In the genomic region with DNA sequence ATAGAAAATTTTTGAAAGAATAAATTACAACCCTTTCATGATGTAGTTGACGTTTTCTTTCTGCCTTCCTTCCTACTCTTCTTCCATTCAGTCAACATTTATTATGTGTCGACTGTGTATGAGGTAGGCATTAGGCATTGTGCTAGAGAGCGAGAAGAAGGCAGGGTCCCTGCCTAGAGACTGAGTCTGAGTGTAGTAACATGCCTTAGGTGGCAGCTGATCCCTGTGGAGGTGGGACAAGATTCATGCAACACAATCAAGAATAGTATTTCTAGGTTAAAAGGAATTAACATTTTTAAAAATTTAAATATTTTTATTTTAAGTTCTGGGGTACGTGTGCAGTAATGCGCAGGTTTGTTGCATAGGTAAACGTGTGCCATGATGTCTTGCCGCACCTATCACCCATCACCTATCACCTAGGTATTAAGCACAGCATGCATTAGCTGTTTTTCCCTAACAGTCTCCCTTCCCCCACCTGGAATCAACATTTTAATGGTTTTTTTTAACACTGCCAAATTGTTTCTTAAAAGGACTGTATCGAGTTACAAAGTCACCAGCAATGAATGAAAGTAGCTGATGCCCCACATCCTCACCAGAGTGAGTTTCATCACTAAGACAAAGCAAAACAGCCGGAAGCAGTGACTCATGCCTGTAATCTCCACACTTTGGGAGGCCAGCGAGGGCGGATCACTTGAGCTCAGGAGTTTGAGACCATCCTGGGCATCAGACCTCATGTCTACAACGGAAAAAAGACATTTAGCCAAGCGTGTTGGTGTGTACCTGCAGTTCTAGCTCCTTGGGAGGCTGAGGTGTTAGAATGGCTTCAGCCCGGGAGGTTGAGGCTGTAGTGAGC, we compare ENCODE assay signal across 9 cellular contexts.
DNase-seq lines count a peak whose midpoint lies in the region; ATAC-seq, FAIRE-seq and TF ChIP-seq lines count a peak whose summit lies in the region.
"Had no signal": no experiment of that assay in that cellular context is flagged by ENCODE, and none has a peak within 500 bp of the region (broad histone marks: within the 10 kb centered on the region; RNA-seq: fewer than 3 reads in every experiment).

No MANE protein-coding gene starts in this region.

- no peak overlapping the region for H3K23ac ChIP-seq in mesendoderm (ENCODE audit: low read length)

- H3K4me2 ChIP-seq in mesendoderm (ENCODE audit: low read length), result no peak overlapping the region

- peaks cover 30% of the 10 kb centered on the region for H3K79me2 ChIP-seq in mesendoderm (ENCODE audit: control insufficient read depth, insufficient read depth, low read length)

- H4K8ac ChIP-seq in mesendoderm (ENCODE audit: low read depth, low read length), result no peak overlapping the region

- H3K4ac ChIP-seq in mesendoderm (ENCODE audit: low read depth, low read length), result no peak overlapping the region

- no peak for DNase-seq in natural killer cell treated with Interleukin-12 subunit alpha and Interleukin-12 subunit beta and Interleukin-15 and Interleukin-18, amount 100 ng/mL, for 72 hours (ENCODE audit: low spot score)
- DNase-seq in natural killer cell (no peak), OCI-M1 (lab: John Stamatoyannopoulos, UW) (peak; percentile 63), bronchial epithelial cell (ENCODE audit: low read depth) (peak; percentile 87), mesendoderm (peak; percentile 100), GM10248 (ENCODE audit: extremely low spot score) (no peak)
- DNase-seq: activated naive CD8-positive, alpha-beta T cell treated with anti-CD3 and anti-CD28 coated beads, Interleukin-2, amount 10 ng/mL, durations not matched to agents 7 days and 5 days had no signal

- peak overlapping the region; percentile 18 for H3K27ac ChIP-seq in mesendoderm (ENCODE audit: low read depth, low read length)

- TF ChIP-seq CTCF in natural killer cell (IDR thresholded peaks at IDR 0.05), result no peak
- TF ChIP-seq CTCF in bronchial epithelial cell (IDR thresholded peaks at IDR 0.05; ENCODE audit: insufficient read depth, low read length, severe bottlenecking), result no peak
- TF ChIP-seq CTCF in GM10248 (IDR thresholded peaks at IDR 0.05; ENCODE audit: control extremely low read depth, extremely low read depth, low read depth, missing control alignments), result no peak

- POLR2A ChIA-PET in GM10248 (lab: Yijun Ruan, JAX), result no interaction called here

- no peaks in the 10 kb centered on the region for H3K9me3 Mint-ChIP-seq in natural killer cell treated with Interleukin-12 subunit alpha and Interleukin-12 subunit beta and Interleukin-15 and Interleukin-18, amount 100 ng/mL, for 72 hours
- H3K9me3 Mint-ChIP-seq in natural killer cell, result peaks cover 2% of the 10 kb centered on the region in 2 donors

- no peak overlapping the region for H2BK15ac ChIP-seq in mesendoderm (replicated peaks; ENCODE audit: low read depth)

- peaks cover 15% of the 10 kb centered on the region for H3K79me1 ChIP-seq in mesendoderm (ENCODE audit: low read length)

- no peaks in the 10 kb centered on the region for H3K27me3 ChIP-seq in bronchial epithelial cell (ENCODE audit: control insufficient read depth, insufficient read depth, low read length)
- no peaks in the 10 kb centered on the region for H3K27me3 ChIP-seq in mesendoderm (ENCODE audit: insufficient read depth, low read length, poor library complexity)

- H2BK5ac ChIP-seq in mesendoderm (ENCODE audit: low read length), result no peak overlapping the region

- H3K27me3 Mint-ChIP-seq in natural killer cell treated with Interleukin-12 subunit alpha and Interleukin-12 subunit beta and Interleukin-15 and Interleukin-18, amount 100 ng/mL, for 72 hours, result peaks cover 16 to 31% of the 10 kb centered on the region in 2 donors
- peaks cover 10 to 43% of the 10 kb centered on the region in 2 donors for H3K27me3 Mint-ChIP-seq in natural killer cell (ENCODE audit: low read depth in 2 of 2)

- no CpG with 5 or more reads among the region's 14 CpGs for WGBS in mesendoderm (ENCODE audit: extremely low coverage, insufficient coverage, low lambda C conversion rate)

- H3K27ac Mint-ChIP-seq in natural killer cell treated with Interleukin-12 subunit alpha and Interleukin-12 subunit beta and Interleukin-15 and Interleukin-18, amount 100 ng/mL, for 72 hours, result no peak overlapping the region
- no peak overlapping the region for H3K27ac Mint-ChIP-seq in natural killer cell
- H3K27ac Mint-ChIP-seq: activated naive CD8-positive, alpha-beta T cell treated with anti-CD3 and anti-CD28 coated beads, Interleukin-2, amount 10 ng/mL, durations not matched to agents 7 days and 5 days had no signal

- H3K36me3 Mint-ChIP-seq in natural killer cell treated with Interleukin-12 subunit alpha and Interleukin-12 subunit beta and Interleukin-15 and Interleukin-18, amount 100 ng/mL, for 72 hours, result no peaks in the 10 kb centered on the region
- no peaks in the 10 kb centered on the region for H3K36me3 Mint-ChIP-seq in natural killer cell

- H3K56ac ChIP-seq in mesendoderm (ENCODE audit: low read length), result no peak overlapping the region

- peak; percentile 28 for FAIRE-seq in bronchial epithelial cell (lab: Jason Lieb, UNC)

- ATAC-seq in natural killer cell treated with Interleukin-12 subunit alpha and Interleukin-12 subunit beta and Interleukin-15 and Interleukin-18, amount 100 ng/mL, for 72 hours, result peak in 1 of 2 donors; percentile 74
- ATAC-seq in natural killer cell (no peak), GM18517 (IDR thresholded peaks at IDR 0.05; ENCODE audit: unreplicated experiment) (no peak), HG02798 (IDR thresholded peaks at IDR 0.05; ENCODE audit: poor library complexity, unreplicated experiment) (no peak)

- H3K4me3 ChIP-seq in bronchial epithelial cell (ENCODE audit: low read depth, low read length) (no peak overlapping the region), mesendoderm (ENCODE audit: low read length) (no peak overlapping the region)

- no peak overlapping the region for H3K18ac ChIP-seq in mesendoderm (ENCODE audit: low read length)

- H3K4me1 ChIP-seq in mesendoderm (ENCODE audit: control insufficient read depth, low read depth, low read length), result peaks cover 15% of the 10 kb centered on the region

- H3K36me3 ChIP-seq in bronchial epithelial cell (ENCODE audit: control insufficient read depth, insufficient read depth, low read length) (no peaks in the 10 kb centered on the region), mesendoderm (ENCODE audit: control insufficient read depth, insufficient read depth, low read length) (no peaks in the 10 kb centered on the region)

- no peak overlapping the region for H3K9ac ChIP-seq in mesendoderm (ENCODE audit: low read length)

- no peak overlapping the region for H2BK120ac ChIP-seq in mesendoderm (ENCODE audit: low read depth, low read length)

- H4K5ac ChIP-seq in mesendoderm (ENCODE audit: low read length), result no peak overlapping the region

- peak overlapping the region; percentile 32 for H3K4me3 Mint-ChIP-seq in natural killer cell treated with Interleukin-12 subunit alpha and Interleukin-12 subunit beta and Interleukin-15 and Interleukin-18, amount 100 ng/mL, for 72 hours
- no peak overlapping the region for H3K4me3 Mint-ChIP-seq in natural killer cell
- H3K4me3 Mint-ChIP-seq: activated naive CD8-positive, alpha-beta T cell treated with anti-CD3 and anti-CD28 coated beads, Interleukin-2, amount 10 ng/mL, durations not matched to agents 7 days and 5 days had no signal

- no peak overlapping the region for H2AK5ac ChIP-seq in mesendoderm (ENCODE audit: low read length)

- intact Hi-C loops in natural killer cell (cut with micrococcal nuclease), result no loop called here

- H3K4me1 Mint-ChIP-seq in natural killer cell treated with Interleukin-12 subunit alpha and Interleukin-12 subunit beta and Interleukin-15 and Interleukin-18, amount 100 ng/mL, for 72 hours (ENCODE audit: low read depth in 2 of 2), result peaks cover 23 to 26% of the 10 kb centered on the region in 2 donors
- H3K4me1 Mint-ChIP-seq in natural killer cell, result peaks cover 16 to 17% of the 10 kb centered on the region in 2 donors

- CTCF ChIA-PET in GM10248 (lab: Yijun Ruan, JAX), result no interaction called here

Comparison
In these comparisons a context has a peak if more than half of its experiments do, and no peak if none do; other contexts are left out.
1. DNase-seq: peak in OCI-M1 (single experiment), bronchial epithelial cell (single experiment) and mesendoderm (single experiment); none in natural killer cell treated with Interleukin-12 subunit alpha and Interleukin-12 subunit beta and Interleukin-15 and Interleukin-18, amount 100 ng/mL, for 72 hours (single experiment), natural killer cell (single experiment) and GM10248 (single experiment).